In the genomic region with DNA sequence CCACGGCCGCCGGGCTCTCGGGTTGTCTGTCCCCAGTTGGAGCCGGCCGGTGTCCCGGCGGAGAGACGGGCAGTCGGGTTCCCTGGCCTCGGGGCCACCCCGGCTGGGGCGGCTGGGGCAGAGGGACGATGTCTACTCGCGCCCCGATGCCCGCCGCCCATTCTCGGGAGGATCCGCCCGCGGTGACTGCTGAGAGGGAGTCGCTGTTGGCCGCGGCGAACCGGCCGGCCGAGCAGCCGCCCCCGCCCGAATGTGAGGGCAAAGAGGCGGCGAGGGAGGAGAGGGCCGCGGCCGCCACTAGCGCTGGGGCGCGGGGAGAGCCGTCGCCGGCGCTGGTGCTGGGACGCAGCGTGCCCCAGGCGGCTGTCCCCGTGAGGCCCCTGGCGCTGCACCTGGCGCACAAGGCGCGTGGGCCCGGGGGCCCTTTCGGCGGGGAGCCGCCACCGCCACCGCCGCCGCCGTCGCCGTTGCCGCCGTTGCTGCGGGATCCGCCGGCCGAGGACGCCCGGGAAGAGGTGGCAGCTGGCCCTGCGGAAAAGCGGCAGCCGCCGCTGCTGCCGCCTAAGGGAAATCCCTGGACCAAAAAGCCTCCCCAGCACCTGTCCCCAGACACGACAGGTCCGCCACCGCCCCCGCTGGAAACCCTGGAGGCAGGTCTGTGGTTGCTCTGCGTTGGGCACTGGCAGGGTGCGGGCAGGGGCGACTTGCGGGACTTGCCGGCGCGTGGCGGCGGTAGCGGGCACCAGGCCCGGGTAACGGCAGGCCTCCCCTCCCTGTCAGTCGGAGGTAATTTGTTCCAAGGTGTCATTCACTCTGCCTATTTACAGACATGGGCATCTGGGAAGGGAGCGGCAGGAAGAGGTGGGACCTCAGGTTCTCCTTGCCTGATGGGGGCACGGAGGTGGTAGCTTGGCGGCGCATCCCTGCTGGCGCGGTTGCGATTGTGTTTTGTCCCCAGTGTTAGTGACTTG, we compare ENCODE assay signal across 8 cellular contexts. TPM values are rescaled to one million over a fixed set of nuclear protein-coding genes. Genes with fewer than 3 reads are reported as not detected.
DNase-seq lines count a peak whose midpoint lies in the region; ATAC-seq and TF ChIP-seq lines count a peak whose summit lies in the region.

No MANE protein-coding gene starts in this region.

- H3K79me2 ChIP-seq in mammary epithelial cell (ENCODE audit: insufficient read depth, low read length) = peaks cover 46% of the 10 kb centered on the region

- H3K9me3 ChIP-seq in mammary epithelial cell (replicated peaks; ENCODE audit: insufficient read depth, low read length) = no peaks in the 10 kb centered on the region
- no peaks in the 10 kb centered on the region for H3K9me3 ChIP-seq in spleen

- peak overlapping the region; percentile 94 for H2AFZ ChIP-seq in mammary epithelial cell (ENCODE audit: low read depth, low read length)

- in situ Hi-C loops in mammary epithelial cell (cut with MboI; ENCODE audit: low sequenced_read_pairs in 2 of 2) = no loop called here

- dilution Hi-C loops in mammary epithelial cell (cut with HindIII; ENCODE audit: low sequenced_read_pairs) = no loop called here

- H3K27me3 ChIP-seq in mammary epithelial cell (ENCODE audit: insufficient read depth, low read length) (no peaks in the 10 kb centered on the region), spleen (replicated peaks in 1 of 7) (no peaks in the 10 kb centered on the region)

- H3K27ac ChIP-seq in mammary epithelial cell (ENCODE audit: insufficient read depth, low read depth, low read length) = peak overlapping the region; percentile 90
- H3K27ac ChIP-seq in spleen = peak overlapping the region; percentile 86 to 97 (median 96)

- no peak for TF ChIP-seq POLR2A in spleen (IDR thresholded peaks at IDR 0.05)

- BruUV-seq in mammary epithelial cell (replicated peaks; lab: Mats Ljungman, UMichigan) = TSS peak; percentile 24

- no peaks in the 10 kb centered on the region for H4K20me1 ChIP-seq in mammary epithelial cell (ENCODE audit: insufficient read depth, low read length)

- DNase-seq in NK-92 treated with Interleukin-12 subunit alpha and Interleukin-12 subunit beta, amount 100 ng/mL, for 24 hours (lab: John Stamatoyannopoulos, UW) = peak; percentile 5
- DNase-seq in NK-92 (lab: John Stamatoyannopoulos, UW; ENCODE audit: unreplicated experiment) = no peak
- peak; percentile 8 for DNase-seq in NCI-H187 treated with DMSO at 0.1 percent for 48 hours (lab: John Stamatoyannopoulos, UW)
- peak; percentile 69 for DNase-seq in mammary epithelial cell
- DNase-seq in iris pigment epithelial cell (ENCODE audit: low read depth) = peak; percentile 45
- peak; percentile 95 for DNase-seq in spleen

- TF ChIP-seq CTCF in WI38 (IDR thresholded peaks at IDR 0.05; ENCODE audit: low read depth, low read length) (no peak), mammary epithelial cell (conservative IDR thresholded peaks at IDR 0.05 in 1 of 2, IDR thresholded peaks at IDR 0.05 in 1 of 2; ENCODE audit: extremely low read depth in 1 of 2, insufficient read depth in 1 of 2, low read depth in 1 of 2, low read length in 2 of 2) (peak in 1 of 2 donors; percentile 35), spleen (IDR thresholded peaks at IDR 0.05 in 8 of 11, conservative IDR thresholded peaks at IDR 0.05 in 3 of 11) (peak in 1 of 11 experiments; percentile 23)

- H3K4me3 ChIP-seq in WI38 (ENCODE audit: low read depth, low read length) (peak overlapping the region; percentile 88), mammary epithelial cell (replicated peaks in 1 of 3; ENCODE audit: insufficient read depth in 1 of 3, low read depth in 2 of 3, low read length in 3 of 3) (peak overlapping the region; percentile 81 to 97 (median 97)), spleen (peak overlapping the region; percentile 57 to 88 (median 70))

- ATAC-seq in HG02884 (IDR thresholded peaks at IDR 0.05; ENCODE audit: unreplicated experiment) = peak; percentile 29

- CTCF ChIA-PET in mammary epithelial cell (lab: Charles Lee; ENCODE audit: low non-redundant PET) = interaction anchor here (1.0 kb wide), 1 partner anchor 96 kb away, joined by 3 read pairs; no protein-coding TSS in a partner anchor

- H3K4me1 ChIP-seq in mammary epithelial cell (ENCODE audit: insufficient read depth, low read length) = no peaks in the 10 kb centered on the region
- H3K4me1 ChIP-seq in spleen = peaks cover 4 to 23% (median 17%) of the 10 kb centered on the region in 6 donors

- H3K36me3 ChIP-seq in mammary epithelial cell (ENCODE audit: insufficient read depth, low read length) (no peaks in the 10 kb centered on the region), spleen (no peaks in the 10 kb centered on the region)

- intact Hi-C loops in mammary epithelial cell (cut with micrococcal nuclease) (loop anchor here (1.0 to 5.0 kb wide), 5 partner anchors 97 to 747 kb away; a partner anchor contains a TSS), spleen (cut with DNase I; ENCODE audit: low total_unique reads) (loop anchor here (10.0 kb wide), 1 partner anchor 97 kb away; a partner anchor contains a TSS)

- peak overlapping the region; percentile 92 for H3K4me2 ChIP-seq in mammary epithelial cell (ENCODE audit: insufficient read depth, low read depth, low read length)

- H3K9ac ChIP-seq in mammary epithelial cell (ENCODE audit: insufficient read depth, low read length) = peak overlapping the region; percentile 52

- WGBS in mammary epithelial cell (ENCODE audit: low coverage, missing lambda C conversion rate) = 1% methylated on average over 32 of the region's 101 CpGs
- WGBS in spleen, 5 donors = 0 to 1% (median 0%) methylated on average over 35 to 101 of the region's 101 CpGs

RNA-seq across cellular contexts. Expression of a gene that starts 0.7 kb away (rescaled TPM):
- total RNA-seq in mammary epithelial cell = 10 to 100 TPM; 15.3 to 27.0 TPM
- 6.8 TPM for polyA plus RNA-seq in mammary epithelial cell
- 23.2 TPM for polyA minus RNA-seq in mammary epithelial cell
- 10 to 100 TPM in 6 of 7 donors, 1 to 10 TPM in 1; 8.5 to 17.8 (median 12.2) TPM for total RNA-seq in spleen
- 1 to 10 TPM; 3.7 to 6.0 (median 4.8) TPM for polyA plus RNA-seq in spleen
